8 cellular contexts compared by ENCODE assay signal in genomic region chr3:126523745-126524428, GRCh38. TPM values are rescaled to one million over a fixed set of nuclear protein-coding genes. Genes with fewer than 3 reads are reported as not detected.
A peak's percentile ranks its signal among the peaks of the same experiment; 100 is the strongest.
DNase-seq lines count a peak whose midpoint lies in the region; ATAC-seq and TF ChIP-seq lines count a peak whose summit lies in the region.

A gene with protein sequence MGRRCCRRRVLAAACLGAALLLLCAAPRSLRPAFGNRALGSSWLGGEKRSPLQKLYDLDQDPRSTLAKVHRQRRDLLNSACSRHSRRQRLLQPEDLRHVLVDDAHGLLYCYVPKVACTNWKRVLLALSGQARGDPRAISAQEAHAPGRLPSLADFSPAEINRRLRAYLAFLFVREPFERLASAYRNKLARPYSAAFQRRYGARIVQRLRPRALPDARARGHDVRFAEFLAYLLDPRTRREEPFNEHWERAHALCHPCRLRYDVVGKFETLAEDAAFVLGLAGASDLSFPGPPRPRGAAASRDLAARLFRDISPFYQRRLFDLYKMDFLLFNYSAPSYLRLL (plus strand): TSS chr3:126524155. CDS start chr3:126524333, 178 bp downstream.

- no peaks in the 10 kb centered on the region for H3K9me3 ChIP-seq in MM.1S (replicated peaks; ENCODE audit: insufficient read depth, low read length)

- ATAC-seq in stimulated activated effector memory CD8-positive, alpha-beta T cell treated with anti-CD3 and anti-CD28 coated beads, Interleukin-12 subunit alpha, Interleukin-12 subunit beta, amount 100 ng/mL, for 72 hours, result peak; percentile 29
- ATAC-seq in HG03342 (IDR thresholded peaks at IDR 0.05; ENCODE audit: unreplicated experiment), result no peak

- H4K20me1 ChIP-seq in MM.1S (ENCODE audit: insufficient read depth, low read length), result no peaks in the 10 kb centered on the region

- H3K79me2 ChIP-seq in MM.1S (ENCODE audit: low read length), result no peaks in the 10 kb centered on the region

- peaks cover 29% of the 10 kb centered on the region for H3K27me3 ChIP-seq in MM.1S (replicated peaks; ENCODE audit: insufficient read depth, low read length)

- peaks cover 4% of the 10 kb centered on the region for H3K4me1 Mint-ChIP-seq in stimulated activated effector memory CD8-positive, alpha-beta T cell treated with anti-CD3 and anti-CD28 coated beads, Interleukin-12 subunit alpha, Interleukin-12 subunit beta, amount 100 ng/mL, for 72 hours

- H3K4me3 ChIP-seq in MM.1S (ENCODE audit: low read length) (peak within 1 kb of the TSS; percentile 33; the same call in 1 of the 2 replicates), astrocyte of the cerebellum (ENCODE audit: low read depth, low read length) (peak within 1 kb of the TSS; percentile 26)

- no peak within 1 kb of the TSS for H2AFZ ChIP-seq in MM.1S (ENCODE audit: low read length)

- no peak within 1 kb of the TSS for H3K27ac Mint-ChIP-seq in stimulated activated effector memory CD8-positive, alpha-beta T cell treated with anti-CD3 and anti-CD28 coated beads, Interleukin-12 subunit alpha, Interleukin-12 subunit beta, amount 100 ng/mL, for 72 hours

- no peaks in the 10 kb centered on the region for H3K9me3 Mint-ChIP-seq in stimulated activated effector memory CD8-positive, alpha-beta T cell treated with anti-CD3 and anti-CD28 coated beads, Interleukin-12 subunit alpha, Interleukin-12 subunit beta, amount 100 ng/mL, for 72 hours

- H3K4me1 ChIP-seq in MM.1S (ENCODE audit: low read length), result no peaks in the 10 kb centered on the region

- TF ChIP-seq CTCF in MM.1S (IDR thresholded peaks at IDR 0.05; ENCODE audit: low read length) (no peak), astrocyte of the cerebellum (IDR thresholded peaks at IDR 0.05; ENCODE audit: low read depth, low read length, missing control alignments) (no peak)

- H3K4me3 Mint-ChIP-seq in stimulated activated effector memory CD8-positive, alpha-beta T cell treated with anti-CD3 and anti-CD28 coated beads, Interleukin-12 subunit alpha, Interleukin-12 subunit beta, amount 100 ng/mL, for 72 hours, result no peak within 1 kb of the TSS

- DNase-seq in Caki2 (ENCODE audit: low read depth) (peak; percentile 46), MM.1S (no peak), astrocyte of the cerebellum (ENCODE audit: low read depth) (no peak), iris pigment epithelial cell (ENCODE audit: low read depth) (peak; percentile 56), epidermal melanocyte (ENCODE audit: insufficient read length, low spot score) (no peak), NCI-H2029 (lab: John Stamatoyannopoulos, UW) (no peak)
- no peak for DNase-seq in stimulated activated effector memory CD8-positive, alpha-beta T cell treated with anti-CD3 and anti-CD28 coated beads, Interleukin-12 subunit alpha, Interleukin-12 subunit beta, amount 100 ng/mL, for 72 hours (ENCODE audit: low spot score in 2 of 2)

- in situ Hi-C loops in Caki2 (cut with HindIII; ENCODE audit: low pct_unique_long_range_greater_than_20kb, low sequenced_read_pairs) (no loop called here), astrocyte of the cerebellum (cut with HindIII; ENCODE audit: low sequenced_read_pairs) (loop anchor here (10.0 kb wide), 2 partner anchors 151 to 931 kb away; no protein-coding TSS in a partner anchor)

- H3K36me3 ChIP-seq in MM.1S (replicated peaks; ENCODE audit: insufficient read depth, low read length), result no peaks in the 10 kb centered on the region

- no peaks in the 10 kb centered on the region for H3K9me2 ChIP-seq in MM.1S (replicated peaks; ENCODE audit: insufficient read depth, low read length)

- H3K9ac ChIP-seq in MM.1S (ENCODE audit: low read length), result no peak within 1 kb of the TSS

- no peaks in the 10 kb centered on the region for H3F3A ChIP-seq in MM.1S (ENCODE audit: insufficient read depth, low read length)

- H3K27ac ChIP-seq in MM.1S (ENCODE audit: low read length), result no peak within 1 kb of the TSS

- no peaks in the 10 kb centered on the region for H3K36me3 Mint-ChIP-seq in stimulated activated effector memory CD8-positive, alpha-beta T cell treated with anti-CD3 and anti-CD28 coated beads, Interleukin-12 subunit alpha, Interleukin-12 subunit beta, amount 100 ng/mL, for 72 hours

- H3K4me2 ChIP-seq in MM.1S (ENCODE audit: low read depth, low read length), result peak within 1 kb of the TSS; percentile 39; the same call in 1 of the 2 replicates

RNA-seq across cellular contexts. Expression of the gene that starts here (rescaled TPM):
- total RNA-seq in Caki2 (2014; rRNA removed; shearing (Covaris generic); ENCODE audit: low replicate concordance), result 1.6 TPM in 1 of 2 replicates, not detected in the other

Comparison
In these comparisons a context has a peak if more than half of its experiments do, and no peak if none do; other contexts are left out.
1. DNase-seq: peak in Caki2 (single experiment) and iris pigment epithelial cell (single experiment); none in MM.1S (single experiment), astrocyte of the cerebellum (single experiment), stimulated activated effector memory CD8-positive, alpha-beta T cell treated with anti-CD3 and anti-CD28 coated beads, Interleukin-12 subunit alpha, Interleukin-12 subunit beta, amount 100 ng/mL, for 72 hours (0 of 2), epidermal melanocyte (single experiment) and NCI-H2029 (single experiment).